Comparison of ENCODE assay signal across 8 cellular contexts in the genomic region with DNA sequence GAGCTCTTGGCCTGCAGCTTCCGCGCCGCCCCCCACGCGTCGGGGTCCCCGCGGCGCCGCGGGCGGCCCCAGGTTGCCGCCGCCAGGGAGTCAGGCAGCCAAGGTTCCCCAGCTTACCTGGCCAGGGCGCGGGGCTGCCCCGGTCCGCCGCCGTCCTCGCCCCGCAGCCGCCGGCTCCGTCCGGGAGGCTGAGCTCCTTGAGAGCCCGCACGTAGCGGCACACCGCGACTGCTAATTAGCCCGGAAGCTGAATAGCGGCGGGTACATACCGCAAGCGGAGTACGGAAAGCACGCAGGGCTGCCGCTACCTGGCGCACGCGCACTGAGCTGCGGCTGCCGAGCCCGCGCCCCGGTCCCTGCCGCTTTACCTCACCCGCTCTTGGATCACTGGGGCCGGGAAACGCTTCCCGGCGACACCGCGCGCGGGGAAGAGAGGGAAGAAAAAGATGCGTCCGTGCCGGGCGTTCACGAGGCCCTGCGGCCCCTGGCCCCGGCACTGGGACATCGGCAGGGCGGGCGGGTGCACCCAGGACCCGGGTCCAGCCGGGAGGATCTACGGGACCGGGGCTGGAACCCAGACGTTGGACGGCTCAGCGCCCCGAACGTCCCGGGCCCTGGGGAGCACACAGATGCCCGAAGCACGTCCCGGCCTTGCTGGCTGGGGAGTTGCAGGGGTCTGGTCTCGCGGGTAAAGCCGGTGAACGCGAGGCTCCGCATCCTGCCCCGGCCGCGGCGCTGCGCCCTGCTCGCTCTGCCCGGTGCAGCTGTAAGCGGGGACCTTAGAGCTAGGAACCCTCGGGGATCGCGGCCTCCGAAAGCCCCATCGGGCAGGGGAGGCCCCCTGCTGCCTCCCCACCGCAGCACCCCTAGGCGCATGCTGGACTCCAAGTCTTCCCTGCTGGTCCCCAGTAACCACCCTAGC. TPM values are rescaled to one million over a fixed set of nuclear protein-coding genes. Genes with fewer than 3 reads are reported as not detected.
DNase-seq lines count a peak whose midpoint lies in the region; ATAC-seq, FAIRE-seq and TF ChIP-seq lines count a peak whose summit lies in the region.

A gene with protein sequence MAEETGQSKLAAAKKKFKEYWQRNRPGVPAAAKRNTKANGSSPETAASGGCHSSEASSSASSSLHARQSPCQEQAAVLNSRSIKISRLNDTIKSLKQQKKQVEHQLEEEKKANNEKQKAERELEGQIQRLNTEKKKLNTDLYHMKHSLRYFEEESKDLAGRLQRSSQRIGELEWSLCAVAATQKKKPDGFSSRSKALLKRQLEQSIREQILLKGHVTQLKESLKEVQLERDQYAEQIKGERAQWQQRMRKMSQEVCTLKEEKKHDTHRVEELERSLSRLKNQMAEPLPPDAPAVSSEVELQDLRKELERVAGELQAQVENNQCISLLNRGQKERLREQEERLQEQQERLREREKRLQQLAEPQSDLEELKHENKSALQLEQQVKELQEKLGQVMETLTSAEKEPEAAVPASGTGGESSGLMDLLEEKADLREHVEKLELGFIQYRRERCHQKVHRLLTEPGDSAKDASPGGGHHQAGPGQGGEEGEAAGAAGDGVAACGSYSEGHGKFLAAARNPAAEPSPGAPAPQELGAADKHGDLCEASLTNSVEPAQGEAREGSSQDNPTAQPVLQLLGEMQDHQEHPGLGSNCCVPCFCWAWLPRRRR (minus strand): TSS at position 253 of the 922 bp plus-strand sequence. CDS start 47,739 bp downstream, outside the sequence.

- H3K9me3 Mint-ChIP-seq in activated naive CD8-positive, alpha-beta T cell treated with anti-CD3 and anti-CD28 coated beads, Interleukin-2, amount 50 U/mL, for 24 hours, result no peaks in the 10 kb centered on the region

- TF ChIP-seq CTCF in left ventricle myocardium inferior (IDR thresholded peaks at IDR 0.05; ENCODE audit: borderline replicate concordance), result no peak
- no peak for TF ChIP-seq CTCF in psoas muscle (IDR thresholded peaks at IDR 0.05)

- H3K4me1 ChIP-seq in GM23248 (ENCODE audit: insufficient read depth), result 0 out of 2 replicates have a peak, but pooled peaks cover 3% of the 10 kb centered on the region
- H3K4me1 ChIP-seq in left ventricle myocardium inferior, result peaks cover 39% of the 10 kb centered on the region
- no peaks in the 10 kb centered on the region for H3K4me1 ChIP-seq in psoas muscle

- peak within 1 kb of the TSS; percentile 86 for H3K27ac Mint-ChIP-seq in activated naive CD8-positive, alpha-beta T cell treated with anti-CD3 and anti-CD28 coated beads, Interleukin-2, amount 50 U/mL, for 24 hours

- H3K9me3 ChIP-seq in GM23248 (ENCODE audit: low read depth) (no peaks in the 10 kb centered on the region), left ventricle myocardium inferior (replicated peaks) (no peaks in the 10 kb centered on the region), psoas muscle (no peaks in the 10 kb centered on the region)

- in situ Hi-C loops in GM23248 (cut with MboI), result loop anchor here (25.0 kb wide), 3 partner anchors 221 to 496 kb away; a partner anchor contains a TSS

- H3K4me3 ChIP-seq in GM23248 (peak within 1 kb of the TSS; percentile 79), left ventricle myocardium inferior (peak within 1 kb of the TSS; percentile 80), psoas muscle (peak within 1 kb of the TSS; percentile 71)

- intact Hi-C loops in left ventricle myocardium inferior (cut with micrococcal nuclease) (no loop called here), psoas muscle (cut with DNase I) (loop anchor here (10.0 kb wide), 2 partner anchors 59 to 69 kb away; no protein-coding TSS in a partner anchor)

- 5 to 9% methylated on average over 72 to 75 of the region's 101 CpGs for WGBS in GM23248 (ENCODE audit: low coverage in 1 of 2, low lambda C conversion rate in 2 of 2, missing lambda C conversion rate in 2 of 2), 2 experiments
- WGBS in psoas muscle, 3 donors, result 1 to 2% (median 2%) methylated on average over 70 to 101 of the region's 101 CpGs

- H3K27me3 ChIP-seq in GM23248 (replicated peaks; ENCODE audit: insufficient read depth), result no peaks in the 10 kb centered on the region
- H3K27me3 ChIP-seq in left ventricle myocardium inferior (ENCODE audit: low read depth), result peaks cover 31% of the 10 kb centered on the region
- peaks cover 0 to 8% (median 2%) of the 10 kb centered on the region in 3 donors for H3K27me3 ChIP-seq in psoas muscle (ENCODE audit: insufficient read depth in 3 of 3, low read length in 2 of 3)

- H3K4me1 Mint-ChIP-seq in activated naive CD8-positive, alpha-beta T cell treated with anti-CD3 and anti-CD28 coated beads, Interleukin-2, amount 50 U/mL, for 24 hours, result peaks cover 62% of the 10 kb centered on the region

- H3K9me2 ChIP-seq in GM23248 (ENCODE audit: insufficient read depth), result no peaks in the 10 kb centered on the region

- peak; percentile 63 for ATAC-seq in activated naive CD8-positive, alpha-beta T cell treated with anti-CD3 and anti-CD28 coated beads, Interleukin-2, amount 50 U/mL, for 24 hours
- peak; percentile 76 to 90 (median 85) for ATAC-seq in psoas muscle

- H3K9ac ChIP-seq in GM23248, result peak within 1 kb of the TSS; percentile 65

- H3K36me3 ChIP-seq in GM23248 (ENCODE audit: low read depth) (no peaks in the 10 kb centered on the region), left ventricle myocardium inferior (no peaks in the 10 kb centered on the region), psoas muscle (ENCODE audit: insufficient read depth in 1 of 2, low read depth in 1 of 2) (no peaks in the 10 kb centered on the region)

- H3K27ac ChIP-seq in GM23248, result no peak within 1 kb of the TSS
- peak within 1 kb of the TSS; percentile 71 for H3K27ac ChIP-seq in left ventricle myocardium inferior (replicated peaks)
- no peak within 1 kb of the TSS for H3K27ac ChIP-seq in psoas muscle

- peak within 1 kb of the TSS; percentile 89 for H3K4me3 Mint-ChIP-seq in activated naive CD8-positive, alpha-beta T cell treated with anti-CD3 and anti-CD28 coated beads, Interleukin-2, amount 50 U/mL, for 24 hours

- peak within 1 kb of the TSS; percentile 88 for H2AFZ ChIP-seq in GM23248

- peak within 1 kb of the TSS; percentile 73 for H3K4me2 ChIP-seq in GM23248 (ENCODE audit: unreplicated experiment)

- no peak for FAIRE-seq in urothelium cell line (lab: Jason Lieb, UNC)

- no peaks in the 10 kb centered on the region for H4K20me1 ChIP-seq in GM23248 (ENCODE audit: insufficient read depth)

- peaks cover 13% of the 10 kb centered on the region for H3K27me3 Mint-ChIP-seq in activated naive CD8-positive, alpha-beta T cell treated with anti-CD3 and anti-CD28 coated beads, Interleukin-2, amount 50 U/mL, for 24 hours

- H3K36me3 Mint-ChIP-seq in activated naive CD8-positive, alpha-beta T cell treated with anti-CD3 and anti-CD28 coated beads, Interleukin-2, amount 50 U/mL, for 24 hours (ENCODE audit: low read depth), result peaks cover 14% of the 10 kb centered on the region

- H3F3A ChIP-seq in GM23248 (ENCODE audit: insufficient read depth), result 0 out of 2 replicates have a peak, but pooled peaks cover 6% of the 10 kb centered on the region

- DNase-seq in ELR (ENCODE audit: low read depth) (peak; percentile 69), GM23248 (peak; percentile 67), Kasumi-1 (lab: John Stamatoyannopoulos, UW) (peak; percentile 10 to 32), T follicular helper cell (ENCODE audit: low read depth) (peak; percentile 74), left ventricle myocardium inferior (peak; percentile 59), psoas muscle (peak; percentile 57 to 78), urothelium cell line (ENCODE audit: low spot score) (peak; percentile 85)
- peak; percentile 77 for DNase-seq in activated naive CD8-positive, alpha-beta T cell treated with anti-CD3 and anti-CD28 coated beads, Interleukin-2, amount 50 U/mL, for 24 hours

- H3K79me2 ChIP-seq in GM23248 (ENCODE audit: insufficient read depth), result 0 out of 2 replicates have a peak, but pooled peaks cover 9% of the 10 kb centered on the region

RNA-seq across cellular contexts. Expression of the gene that starts here (rescaled TPM):
- total RNA-seq in GM23248 (2014; rRNA removed; shearing (Covaris generic)), result 13.5 and 29.2 TPM in 2 replicates
- polyA plus RNA-seq in GM23248 (2016; fragmentation: Nextera tagmentation; extraction: Ambion mirVana), result 17.5 and 19.8 TPM in 2 replicates
- total RNA-seq in left ventricle myocardium inferior, result 11.8 TPM
- total RNA-seq in psoas muscle, result 1 to 10 TPM; 5.3 to 9.3 (median 6.0) TPM
- 1 to 10 TPM; 2.3 to 4.4 (median 3.9) TPM for polyA plus RNA-seq in psoas muscle

Comparison
In these comparisons a context has a peak if more than half of its experiments do, and no peak if none do; other contexts are left out.
1. DNase-seq: peak in every context shown above with its lines; median percentile 85 in urothelium cell line; 77 in activated naive CD8-positive, alpha-beta T cell treated with anti-CD3 and anti-CD28 coated beads, Interleukin-2, amount 50 U/mL, for 24 hours; 74 in T follicular helper cell; 69 in ELR; 68 in psoas muscle; 67 in GM23248; 59 in left ventricle myocardium inferior; 21 in Kasumi-1.